In the genomic region with DNA sequence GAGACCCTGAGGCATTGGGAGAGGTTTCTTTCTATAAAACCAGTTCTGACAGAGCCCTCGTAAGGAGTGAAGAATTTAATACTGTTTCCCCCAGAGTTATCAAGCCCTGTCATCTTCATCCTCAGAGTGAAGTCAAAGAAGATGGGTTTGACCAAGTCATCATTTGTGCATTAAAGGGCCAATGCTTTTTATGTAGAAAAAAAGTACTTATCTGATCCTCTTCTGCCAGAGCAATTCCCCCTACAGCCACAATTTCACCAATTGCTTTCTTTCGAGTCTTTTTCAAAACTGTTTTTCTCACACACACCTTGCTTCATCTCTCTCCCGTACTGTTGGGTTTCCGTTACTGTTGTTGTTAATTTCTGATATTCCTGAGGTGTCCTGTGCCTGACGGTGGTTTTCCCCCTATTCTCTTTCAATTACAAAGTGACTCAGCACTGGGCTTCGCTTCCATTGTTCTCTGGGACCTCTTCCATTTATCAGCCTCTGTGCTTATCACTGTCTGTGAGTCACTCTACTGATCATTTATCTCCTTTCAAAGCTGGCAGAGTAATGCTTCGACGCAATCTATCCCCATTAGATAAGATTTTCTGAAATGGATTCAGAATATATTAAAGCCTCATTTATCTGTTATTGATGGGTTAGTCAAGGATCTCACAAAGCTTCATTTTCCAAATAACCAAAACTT, we compare ENCODE assay signal across 24 cellular contexts.
A peak's percentile ranks its signal among the peaks of the same experiment; 100 is the strongest.
DNase-seq lines count a peak whose midpoint lies in the region; ATAC-seq and TF ChIP-seq lines count a peak whose summit lies in the region.
"Had no signal": no experiment of that assay in that cellular context is flagged by ENCODE, and none has a peak within 500 bp of the region (broad histone marks: within the 10 kb centered on the region; RNA-seq: fewer than 3 reads in every experiment).

No MANE protein-coding gene starts in this region.

- peaks cover 0 to 17% of the 10 kb centered on the region in 2 donors for H3K4me1 ChIP-seq in adrenal gland (replicated peaks in 1 of 2)
- H3K4me1 ChIP-seq in foreskin keratinocyte: peaks cover 8% of the 10 kb centered on the region
- H3K4me1 ChIP-seq: right atrium auricular region, thyroid gland had no signal

- H3K4me3 ChIP-seq in H7 (ENCODE audit: insufficient read depth, low read depth, low read length): no peak overlapping the region
- H3K4me3 ChIP-seq in adrenal gland: no peak overlapping the region
- H3K4me3 ChIP-seq: PC-9, right atrium auricular region, thyroid gland had no signal

- H3K27me3 ChIP-seq in H7 (ENCODE audit: control insufficient read depth, insufficient read depth, low read length): no peaks in the 10 kb centered on the region
- no peaks in the 10 kb centered on the region for H3K27me3 ChIP-seq in adrenal gland
- H3K27me3 ChIP-seq in foreskin keratinocyte: no peaks in the 10 kb centered on the region
- H3K27me3 ChIP-seq: neutrophil, right atrium auricular region, thyroid gland had no signal

- no peaks in the 10 kb centered on the region for H3K9me3 ChIP-seq in adrenal gland (replicated peaks in 1 of 3)
- H3K9me3 ChIP-seq: neutrophil, right atrium auricular region, thyroid gland had no signal

- H3K27ac ChIP-seq in adrenal gland: peak overlapping the region in 1 of 5 donors; percentile 48
- no peak overlapping the region for H3K27ac ChIP-seq in foreskin keratinocyte
- H3K27ac ChIP-seq: neutrophil, PC-9, right atrium auricular region, thyroid gland, WERI-Rb-1 had no signal

- H3K27me3 Mint-ChIP-seq in progenitor cell of endocrine pancreas: no peaks in the 10 kb centered on the region
- no peaks in the 10 kb centered on the region for H3K27me3 Mint-ChIP-seq in naive thymus-derived CD8-positive, alpha-beta T cell
- H3K27me3 Mint-ChIP-seq: activated CD8-positive, alpha-beta T cell treated with anti-CD3 and anti-CD28 coated beads for 36 hours; activated naive CD4-positive, alpha-beta T cell treated with anti-CD3 and anti-CD28 coated beads, Interleukin-2, amount 10 ng/mL, durations not matched to agents 7 days and 5 days; activated T-cell treated with anti-CD3 and anti-CD28 coated beads, Interleukin-2, amount 50 U/mL, for 24 hours; T-helper 17 cell had no signal

- no peak overlapping the region for H3K4me3 Mint-ChIP-seq in progenitor cell of endocrine pancreas (ENCODE audit: low read depth)
- H3K4me3 Mint-ChIP-seq in naive thymus-derived CD8-positive, alpha-beta T cell: no peak overlapping the region
- H3K4me3 Mint-ChIP-seq: activated CD8-positive, alpha-beta T cell treated with anti-CD3 and anti-CD28 coated beads for 36 hours; activated naive CD4-positive, alpha-beta T cell treated with anti-CD3 and anti-CD28 coated beads, Interleukin-2, amount 10 ng/mL, durations not matched to agents 7 days and 5 days; activated T-cell treated with anti-CD3 and anti-CD28 coated beads, Interleukin-2, amount 50 U/mL, for 24 hours; T-helper 17 cell had no signal

- H3K36me3 ChIP-seq in H7 (replicated peaks; ENCODE audit: control insufficient read depth, insufficient read depth, low read length) (no peaks in the 10 kb centered on the region; the same call in 1 of the 2 replicates), adrenal gland (replicated peaks in 1 of 2) (no peaks in the 10 kb centered on the region)
- H3K36me3 ChIP-seq: neutrophil, right atrium auricular region, thyroid gland had no signal

- intact Hi-C loops in adrenal gland (cut with DNase I) (no loop called here), left colon (cut with DNase I, micrococcal nuclease) (no loop called here)

- TF ChIP-seq POLR2A in adrenal gland (IDR thresholded peaks at IDR 0.05): no peak

- no peaks in the 10 kb centered on the region for H3K9me3 Mint-ChIP-seq in progenitor cell of endocrine pancreas (ENCODE audit: low read depth)
- peaks cover 0 to 12% (median 0%) of the 10 kb centered on the region in 9 donors for H3K9me3 Mint-ChIP-seq in naive thymus-derived CD8-positive, alpha-beta T cell
- H3K9me3 Mint-ChIP-seq: activated CD8-positive, alpha-beta T cell treated with anti-CD3 and anti-CD28 coated beads for 36 hours; activated naive CD4-positive, alpha-beta T cell treated with anti-CD3 and anti-CD28 coated beads, Interleukin-2, amount 10 ng/mL, durations not matched to agents 7 days and 5 days; activated T-cell treated with anti-CD3 and anti-CD28 coated beads, Interleukin-2, amount 50 U/mL, for 24 hours had no signal

- WGBS in adrenal gland, 4 donors: 31 to 50% (median 43%) methylated on average over 8 of the region's 8 CpGs

- TF ChIP-seq CTCF in adrenal gland (IDR thresholded peaks at IDR 0.05) (no peak), foreskin keratinocyte (conservative IDR thresholded peaks at IDR 0.05) (no peak), progenitor cell of endocrine pancreas (IDR thresholded peaks at IDR 0.05; ENCODE audit: unreplicated experiment) (no peak)

- ATAC-seq in foreskin keratinocyte: peak; percentile 86
- no peak for ATAC-seq in left colon
- no peak for ATAC-seq in naive thymus-derived CD8-positive, alpha-beta T cell
- ATAC-seq: activated CD8-positive, alpha-beta T cell treated with anti-CD3 and anti-CD28 coated beads for 36 hours; left lobe of liver; T-helper 17 cell had no signal

- POLR2A ChIA-PET in naive thymus-derived CD8-positive, alpha-beta T cell (lab: Charles Lee): no interaction called here

- H3K27ac Mint-ChIP-seq in progenitor cell of endocrine pancreas: peak overlapping the region; percentile 49
- H3K27ac Mint-ChIP-seq in naive thymus-derived CD8-positive, alpha-beta T cell: no peak overlapping the region
- H3K27ac Mint-ChIP-seq: activated CD8-positive, alpha-beta T cell treated with anti-CD3 and anti-CD28 coated beads for 36 hours; activated naive CD4-positive, alpha-beta T cell treated with anti-CD3 and anti-CD28 coated beads, Interleukin-2, amount 10 ng/mL, durations not matched to agents 7 days and 5 days; activated T-cell treated with anti-CD3 and anti-CD28 coated beads, Interleukin-2, amount 50 U/mL, for 24 hours; T-helper 17 cell had no signal

- peaks cover 7% of the 10 kb centered on the region for H3K4me1 Mint-ChIP-seq in progenitor cell of endocrine pancreas (ENCODE audit: low read depth)
- H3K4me1 Mint-ChIP-seq in naive thymus-derived CD8-positive, alpha-beta T cell: no peaks in the 10 kb centered on the region
- H3K4me1 Mint-ChIP-seq: activated naive CD4-positive, alpha-beta T cell treated with anti-CD3 and anti-CD28 coated beads, Interleukin-2, amount 10 ng/mL, durations not matched to agents 7 days and 5 days; T-helper 17 cell had no signal

- DNase-seq in H7 (peak; percentile 70), adrenal gland (peak; percentile 32 to 70 (median 46)), foreskin keratinocyte (peak; percentile 13 to 42), progenitor cell of endocrine pancreas (ENCODE audit: low spot score, unreplicated experiment) (no peak), left colon (no peak), SIG-M5 treated with dmso at 0.1 percent for 504 hours (lab: John Stamatoyannopoulos, UW; ENCODE audit: unreplicated experiment) (no peak)
- no peak for DNase-seq in naive thymus-derived CD8-positive, alpha-beta T cell
- DNase-seq: activated CD8-positive, alpha-beta T cell treated with anti-CD3 and anti-CD28 coated beads for 36 hours; activated naive CD4-positive, alpha-beta T cell treated with anti-CD3 and anti-CD28 coated beads, Interleukin-2, amount 10 ng/mL, durations not matched to agents 7 days and 5 days; activated T-cell treated with anti-CD3 and anti-CD28 coated beads, Interleukin-2, amount 50 U/mL, for 24 hours; DMS79 treated with DMSO at 0.1 percent for 48 hours; foreskin melanocyte; hypothalamus; NCI-H1694; PC-9; SIG-M5; stimulated activated CD4-positive, alpha-beta T cell treated with anti-CD3 and anti-CD28 coated beads, Interleukin-15, amount 100 ng/mL, for 24 hours; stimulated activated naive CD4-positive, alpha-beta T cell; T-helper 17 cell; thyroid gland; WERI-Rb-1 had no signal

- peaks cover 27% of the 10 kb centered on the region for H3K36me3 Mint-ChIP-seq in progenitor cell of endocrine pancreas (ENCODE audit: insufficient read depth)
- H3K36me3 Mint-ChIP-seq in naive thymus-derived CD8-positive, alpha-beta T cell: no peaks in the 10 kb centered on the region
- H3K36me3 Mint-ChIP-seq: activated naive CD4-positive, alpha-beta T cell treated with anti-CD3 and anti-CD28 coated beads, Interleukin-2, amount 10 ng/mL, durations not matched to agents 7 days and 5 days had no signal

Comparison
In these comparisons a context has a peak if more than half of its experiments do, and no peak if none do; other contexts are left out.
1. DNase-seq: peak in H7 (single experiment), adrenal gland (7 of 7) and foreskin keratinocyte (2 of 2); none in progenitor cell of endocrine pancreas (single experiment), left colon (0 of 2), SIG-M5 treated with dmso at 0.1 percent for 504 hours (single experiment) and naive thymus-derived CD8-positive, alpha-beta T cell (0 of 10).